1 cellular context compared by ENCODE assay signal in the genomic region with DNA sequence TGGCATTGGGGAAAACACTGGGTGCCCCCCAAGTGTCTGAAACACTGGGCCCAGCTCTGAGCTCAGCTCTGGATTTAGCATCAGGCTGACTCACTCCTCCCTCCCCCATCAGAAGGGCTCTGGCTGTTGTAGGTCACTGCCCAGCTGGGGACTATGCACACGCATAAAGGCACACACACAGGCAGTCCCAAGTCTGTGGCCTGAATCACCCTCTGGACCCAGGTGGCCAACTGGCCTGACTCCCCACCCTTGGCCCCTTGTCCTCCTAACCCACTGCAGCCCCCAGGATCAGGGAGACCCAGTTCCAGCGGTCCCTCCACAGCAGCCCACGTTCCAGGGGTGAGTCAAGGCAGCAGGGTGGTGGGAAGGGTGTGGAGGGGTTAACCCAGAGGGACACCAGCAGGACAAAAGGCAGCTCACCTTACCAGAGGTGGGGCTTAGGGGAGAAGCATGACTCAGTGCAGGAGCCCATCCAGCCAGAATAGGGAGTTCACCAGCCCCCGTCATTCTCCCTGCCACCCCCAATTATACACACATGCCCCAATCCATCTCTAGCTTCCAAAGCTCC.
TF ChIP-seq lines count a peak whose summit lies in the region.

No MANE protein-coding gene starts in this region.

TF ChIP-seq in GM12878, 131 proteins besides CTCF, POLR2A, EP300 and RAD21 (continued from another document):
- TF ChIP-seq, protein P1, sequence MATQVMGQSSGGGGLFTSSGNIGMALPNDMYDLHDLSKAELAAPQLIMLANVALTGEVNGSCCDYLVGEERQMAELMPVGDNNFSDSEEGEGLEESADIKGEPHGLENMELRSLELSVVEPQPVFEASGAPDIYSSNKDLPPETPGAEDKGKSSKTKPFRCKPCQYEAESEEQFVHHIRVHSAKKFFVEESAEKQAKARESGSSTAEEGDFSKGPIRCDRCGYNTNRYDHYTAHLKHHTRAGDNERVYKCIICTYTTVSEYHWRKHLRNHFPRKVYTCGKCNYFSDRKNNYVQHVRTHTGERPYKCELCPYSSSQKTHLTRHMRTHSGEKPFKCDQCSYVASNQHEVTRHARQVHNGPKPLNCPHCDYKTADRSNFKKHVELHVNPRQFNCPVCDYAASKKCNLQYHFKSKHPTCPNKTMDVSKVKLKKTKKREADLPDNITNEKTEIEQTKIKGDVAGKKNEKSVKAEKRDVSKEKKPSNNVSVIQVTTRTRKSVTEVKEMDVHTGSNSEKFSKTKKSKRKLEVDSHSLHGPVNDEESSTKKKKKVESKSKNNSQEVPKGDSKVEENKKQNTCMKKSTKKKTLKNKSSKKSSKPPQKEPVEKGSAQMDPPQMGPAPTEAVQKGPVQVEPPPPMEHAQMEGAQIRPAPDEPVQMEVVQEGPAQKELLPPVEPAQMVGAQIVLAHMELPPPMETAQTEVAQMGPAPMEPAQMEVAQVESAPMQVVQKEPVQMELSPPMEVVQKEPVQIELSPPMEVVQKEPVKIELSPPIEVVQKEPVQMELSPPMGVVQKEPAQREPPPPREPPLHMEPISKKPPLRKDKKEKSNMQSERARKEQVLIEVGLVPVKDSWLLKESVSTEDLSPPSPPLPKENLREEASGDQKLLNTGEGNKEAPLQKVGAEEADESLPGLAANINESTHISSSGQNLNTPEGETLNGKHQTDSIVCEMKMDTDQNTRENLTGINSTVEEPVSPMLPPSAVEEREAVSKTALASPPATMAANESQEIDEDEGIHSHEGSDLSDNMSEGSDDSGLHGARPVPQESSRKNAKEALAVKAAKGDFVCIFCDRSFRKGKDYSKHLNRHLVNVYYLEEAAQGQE (IDR thresholded peaks at IDR 0.05; ENCODE audit: low read depth, low read length): no peak
- TF ChIP-seq ATF7 (IDR thresholded peaks at IDR 0.05; ENCODE audit: low read depth): no peak
- no peak for TF ChIP-seq ZZZ3 (IDR thresholded peaks at IDR 0.05; ENCODE audit: control insufficient read depth, insufficient read length, low read depth)
- TF ChIP-seq NBN (IDR thresholded peaks at IDR 0.05): no peak
- no peak for TF ChIP-seq ASH2L (IDR thresholded peaks at IDR 0.05; ENCODE audit: borderline replicate concordance, low read depth)
- TF ChIP-seq MEF2B (IDR thresholded peaks at IDR 0.05; ENCODE audit: partially characterized antibody, poor library complexity, severe bottlenecking): no peak
- TF ChIP-seq, protein P2, sequence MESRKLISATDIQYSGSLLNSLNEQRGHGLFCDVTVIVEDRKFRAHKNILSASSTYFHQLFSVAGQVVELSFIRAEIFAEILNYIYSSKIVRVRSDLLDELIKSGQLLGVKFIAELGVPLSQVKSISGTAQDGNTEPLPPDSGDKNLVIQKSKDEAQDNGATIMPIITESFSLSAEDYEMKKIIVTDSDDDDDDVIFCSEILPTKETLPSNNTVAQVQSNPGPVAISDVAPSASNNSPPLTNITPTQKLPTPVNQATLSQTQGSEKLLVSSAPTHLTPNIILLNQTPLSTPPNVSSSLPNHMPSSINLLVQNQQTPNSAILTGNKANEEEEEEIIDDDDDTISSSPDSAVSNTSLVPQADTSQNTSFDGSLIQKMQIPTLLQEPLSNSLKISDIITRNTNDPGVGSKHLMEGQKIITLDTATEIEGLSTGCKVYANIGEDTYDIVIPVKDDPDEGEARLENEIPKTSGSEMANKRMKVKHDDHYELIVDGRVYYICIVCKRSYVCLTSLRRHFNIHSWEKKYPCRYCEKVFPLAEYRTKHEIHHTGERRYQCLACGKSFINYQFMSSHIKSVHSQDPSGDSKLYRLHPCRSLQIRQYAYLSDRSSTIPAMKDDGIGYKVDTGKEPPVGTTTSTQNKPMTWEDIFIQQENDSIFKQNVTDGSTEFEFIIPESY (IDR thresholded peaks at IDR 0.05): no peak
- TF ChIP-seq STAT1 (conservative IDR thresholded peaks at IDR 0.05): no peak
- TF ChIP-seq RAD51 (IDR thresholded peaks at IDR 0.05): no peak
- no peak for TF ChIP-seq EGR1 (IDR thresholded peaks at IDR 0.05; ENCODE audit: borderline replicate concordance in 1 of 2, low read depth in 2 of 2, low read length in 2 of 2)
- TF ChIP-seq SIN3A (IDR thresholded peaks at IDR 0.05; ENCODE audit: low read depth, low read length): no peak
